29 cellular contexts compared by ENCODE assay signal in genomic region chr17:58611331-58611730, GRCh38.
"Had no signal": no experiment of that assay in that cellular context is flagged by ENCODE, and none has a peak within 500 bp of the region (broad histone marks: within the 10 kb centered on the region; RNA-seq: fewer than 3 reads in every experiment).

No MANE protein-coding gene starts in this region.

- ATAC-seq: effector memory CD8-positive, alpha-beta T cell; esophagus mucosa; gastrocnemius medialis; heart right ventricle; left cardiac atrium; left lung; left ventricle myocardium superior; lower lobe of right lung; mucosa of descending colon had no signal

- FAIRE-seq: colon, endometrium, islet of Langerhans, keratinocyte had no signal

- H3K27me3 ChIP-seq: dorsolateral prefrontal cortex, esophagus squamous epithelium, gastrocnemius medialis, heart right ventricle, left lung had no signal

- H3K36me3 Mint-ChIP-seq: mesothelial cell of epicardium, naive B cell had no signal

- H3K27ac Mint-ChIP-seq: effector memory CD8-positive, alpha-beta T cell; endodermal cell; mesothelial cell of epicardium; naive B cell had no signal

- H3K4me1 ChIP-seq: esophagus squamous epithelium, gastrocnemius medialis, lower lobe of right lung had no signal

- H3K4me3 Mint-ChIP-seq: effector memory CD8-positive, alpha-beta T cell; endodermal cell; mesothelial cell of epicardium; naive B cell had no signal

- H3K27ac ChIP-seq: coronary artery, dorsolateral prefrontal cortex, epithelial cell of prostate, esophagus squamous epithelium, gastrocnemius medialis, heart right ventricle, left lung, lower lobe of right lung had no signal

- H3K4me3 ChIP-seq: coronary artery, dorsolateral prefrontal cortex, esophagus squamous epithelium, gastrocnemius medialis, heart right ventricle, left lung, lower lobe of right lung, mucosa of descending colon had no signal

- H3K9me3 ChIP-seq: esophagus squamous epithelium, gastrocnemius medialis, heart right ventricle, left lung, lower lobe of right lung, mucosa of descending colon had no signal

- H3K36me3 ChIP-seq: esophagus squamous epithelium, gastrocnemius medialis, heart right ventricle, left lung, lower lobe of right lung had no signal

- H3K4me1 Mint-ChIP-seq: mesothelial cell of epicardium had no signal

- H3K9me3 Mint-ChIP-seq: effector memory CD8-positive, alpha-beta T cell; endodermal cell; mesothelial cell of epicardium; naive B cell had no signal

- DNase-seq: dermis blood vessel endothelial cell; dorsolateral prefrontal cortex; effector CD8-positive, alpha-beta T cell; effector memory CD8-positive, alpha-beta T cell; endodermal cell; erythroblast; esophagus squamous epithelium; foreskin fibroblast; foreskin melanocyte; gastrocnemius medialis; glutamatergic neuron; head of caudate nucleus; heart right ventricle; hippocampal formation; left cardiac atrium; left lung; left ventricle myocardium superior; lower lobe of right lung; mesenchymal stem cell; mucosa of descending colon; naive B cell had no signal

- H3K27me3 Mint-ChIP-seq: effector memory CD8-positive, alpha-beta T cell; naive B cell had no signal
